In genomic region chr19:4723465-4724251, GRCh38 we compare ENCODE assay signal across 1 cellular context.
TF ChIP-seq lines count a peak whose summit lies in the region.

DPP9 (minus strand) TSS chr19:4723842; CDS start chr19:4719906, 3,936 bp downstream.

TF ChIP-seq in K562, 482 proteins besides CTCF, POLR2A, EP300 and RAD21 (continued from another document and continues in another):
- TF ChIP-seq CLOCK (CRISPR knock-in tag; IDR thresholded peaks at IDR 0.05; ENCODE audit: borderline replicate concordance) (no peak), NFIX (CRISPR knock-in tag; IDR thresholded peaks at IDR 0.05; ENCODE audit: low read depth) (no peak), PBX2 (CRISPR knock-in tag; IDR thresholded peaks at IDR 0.05; ENCODE audit: low read depth) (no peak), PBX2 (tag; conservative IDR thresholded peaks at IDR 0.05; ENCODE audit: low read depth) (no peak), ZNF668 (CRISPR knock-in tag; IDR thresholded peaks at IDR 0.05) (no peak), ZNF518B (CRISPR knock-in tag; IDR thresholded peaks at IDR 0.05) (no peak), ZNF589 (CRISPR knock-in tag; IDR thresholded peaks at IDR 0.05; ENCODE audit: low read depth) (no peak), TAF7 (tag; IDR thresholded peaks at IDR 0.05) (no peak), HNRNPUL1 (IDR thresholded peaks at IDR 0.05; ENCODE audit: low read length) (no peak), MXD1 (CRISPR knock-in tag; IDR thresholded peaks at IDR 0.05; ENCODE audit: borderline replicate concordance, poor library complexity, severe bottlenecking) (peak; percentile 24), ZNF785 (CRISPR knock-in tag; IDR thresholded peaks at IDR 0.05) (no peak), JUNB (CRISPR knock-in tag; conservative IDR thresholded peaks at IDR 0.05) (no peak), CHAMP1 (IDR thresholded peaks at IDR 0.05) (peak; percentile 69), ZNF77 (CRISPR knock-in tag; IDR thresholded peaks at IDR 0.05) (no peak), POLR2AphosphoS5 (IDR thresholded peaks at IDR 0.05; ENCODE audit: control insufficient read depth, insufficient read depth, low read depth, low read length) (peak; percentile 50; the same call in 1 of the 2 replicates), CEBPZ (IDR thresholded peaks at IDR 0.05; ENCODE audit: borderline replicate concordance, low read depth, low read length) (no peak), CHCHD3 (CRISPR knock-in tag; IDR thresholded peaks at IDR 0.05) (no peak), GATA2 (CRISPR knock-in tag; IDR thresholded peaks at IDR 0.05) (no peak), ZNF778 (CRISPR knock-in tag; IDR thresholded peaks at IDR 0.05) (no peak), CBX5 (IDR thresholded peaks at IDR 0.05; ENCODE audit: borderline replicate concordance, low read depth) (0 out of 2 replicates have a peak, but pooled peaks have one; percentile 22), BRD9 (IDR thresholded peaks at IDR 0.05; ENCODE audit: low read depth, partially characterized antibody) (peak; percentile 99), CEBPB (tag; IDR thresholded peaks at IDR 0.05) (no peak), NFE2L1 (tag; IDR thresholded peaks at IDR 0.05; ENCODE audit: borderline replicate concordance, low read depth) (no peak), ZNF76 (CRISPR knock-in tag; IDR thresholded peaks at IDR 0.05; ENCODE audit: borderline replicate concordance) (0 out of 2 replicates have a peak, but pooled peaks have one; percentile 51), PPARD (CRISPR knock-in tag; IDR thresholded peaks at IDR 0.05) (no peak), BRD4 (IDR thresholded peaks at IDR 0.05) (peak; percentile 66; the same call in 1 of the 2 replicates), STAT5A (IDR thresholded peaks at IDR 0.05; ENCODE audit: borderline replicate concordance, low read length) (no peak; the same call in 1 of the 2 replicates), HNRNPK (IDR thresholded peaks at IDR 0.05; ENCODE audit: low read depth, low read length, poor library complexity, severe bottlenecking) (peak; percentile 31), ZNF318 (IDR thresholded peaks at IDR 0.05; ENCODE audit: borderline replicate concordance in 1 of 2, low read depth in 1 of 2) (no peak)
